13 cellular contexts compared by ENCODE assay signal in genomic region chr15:98893407-98893806, GRCh38.
"Had no signal": no experiment of that assay in that cellular context is flagged by ENCODE, and none has a peak within 500 bp of the region (broad histone marks: within the 10 kb centered on the region; RNA-seq: fewer than 3 reads in every experiment).

No MANE protein-coding gene starts in this region.

- ATAC-seq: natural killer cell; stimulated activated naive B cell treated with anti-CD40 and anti-IgM and Interleukin-4, amounts not matched to agents 10 μg/mL and 1 μg/mL and 100 μg/mL, for 72 hours had no signal

- H3K9me3 Mint-ChIP-seq: activated CD4-positive, alpha-beta memory T cell treated with anti-CD3 and anti-CD28 coated beads for 36 hours; activated naive CD4-positive, alpha-beta T cell treated with anti-CD3 and anti-CD28 coated beads, Interleukin-2, amount 10 ng/mL, durations not matched to agents 7 days and 5 days; activated T-cell treated with anti-CD3 and anti-CD28 coated beads, Interleukin-2, amount 50 U/mL, for 24 hours; natural killer cell; stimulated activated naive B cell treated with anti-CD40 and anti-IgM and Interleukin-4, amounts not matched to agents 10 μg/mL and 1 μg/mL and 100 μg/mL, for 72 hours had no signal

- H3K27me3 ChIP-seq: neutrophil had no signal

- H3K9me3 ChIP-seq: neutrophil had no signal

- H3K27ac Mint-ChIP-seq: activated CD4-positive, alpha-beta memory T cell treated with anti-CD3 and anti-CD28 coated beads for 36 hours; activated naive CD4-positive, alpha-beta T cell treated with anti-CD3 and anti-CD28 coated beads, Interleukin-2, amount 10 ng/mL, durations not matched to agents 7 days and 5 days; natural killer cell; stimulated activated naive B cell treated with anti-CD40 and anti-IgM and Interleukin-4, amounts not matched to agents 10 μg/mL and 1 μg/mL and 100 μg/mL, for 72 hours had no signal

- H3K27me3 Mint-ChIP-seq: activated CD4-positive, alpha-beta memory T cell treated with anti-CD3 and anti-CD28 coated beads for 36 hours; activated naive CD4-positive, alpha-beta T cell treated with anti-CD3 and anti-CD28 coated beads, Interleukin-2, amount 10 ng/mL, durations not matched to agents 7 days and 5 days; activated T-cell treated with anti-CD3 and anti-CD28 coated beads, Interleukin-2, amount 50 U/mL, for 24 hours; stimulated activated naive B cell treated with anti-CD40 and anti-IgM and Interleukin-4, amounts not matched to agents 10 μg/mL and 1 μg/mL and 100 μg/mL, for 72 hours had no signal

- H3K4me3 ChIP-seq: lung had no signal

- H3K4me1 Mint-ChIP-seq: activated naive CD4-positive, alpha-beta T cell treated with anti-CD3 and anti-CD28 coated beads, Interleukin-2, amount 10 ng/mL, durations not matched to agents 7 days and 5 days had no signal

- H3K4me3 Mint-ChIP-seq: activated CD4-positive, alpha-beta memory T cell treated with anti-CD3 and anti-CD28 coated beads for 36 hours; activated naive CD4-positive, alpha-beta T cell treated with anti-CD3 and anti-CD28 coated beads, Interleukin-2, amount 10 ng/mL, durations not matched to agents 7 days and 5 days; activated T-cell treated with anti-CD3 and anti-CD28 coated beads, Interleukin-2, amount 50 U/mL, for 24 hours; natural killer cell; stimulated activated naive B cell treated with anti-CD40 and anti-IgM and Interleukin-4, amounts not matched to agents 10 μg/mL and 1 μg/mL and 100 μg/mL, for 72 hours had no signal

- H3K36me3 Mint-ChIP-seq: natural killer cell had no signal

- DNase-seq: activated CD4-positive, alpha-beta memory T cell treated with anti-CD3 and anti-CD28 coated beads for 36 hours; activated CD4-positive, alpha-beta T cell treated with anti-CD3 and anti-CD28 coated beads for 1 hour; activated naive CD4-positive, alpha-beta T cell treated with anti-CD3 and anti-CD28 coated beads, Interleukin-2, amount 10 ng/mL, durations not matched to agents 7 days and 5 days; activated T-cell treated with anti-CD3 and anti-CD28 coated beads, Interleukin-2, amount 50 U/mL, for 24 hours; head of caudate nucleus; natural killer cell; posterior cingulate gyrus; stimulated activated CD4-positive, alpha-beta T cell treated with anti-CD3 and anti-CD28 coated beads, Interleukin-15, amount 100 ng/mL, for 24 hours; stimulated activated CD4-positive, alpha-beta T cell treated with anti-CD3 and anti-CD28 coated beads, Interleukin-4, amount 100 ng/mL, for 1 hour; stimulated activated naive B cell treated with anti-CD40 and anti-IgM and Interleukin-4, amounts not matched to agents 10 μg/mL and 1 μg/mL and 100 μg/mL, for 72 hours had no signal

- H3K27ac ChIP-seq: neutrophil, VCaP had no signal
